In the genomic region with DNA sequence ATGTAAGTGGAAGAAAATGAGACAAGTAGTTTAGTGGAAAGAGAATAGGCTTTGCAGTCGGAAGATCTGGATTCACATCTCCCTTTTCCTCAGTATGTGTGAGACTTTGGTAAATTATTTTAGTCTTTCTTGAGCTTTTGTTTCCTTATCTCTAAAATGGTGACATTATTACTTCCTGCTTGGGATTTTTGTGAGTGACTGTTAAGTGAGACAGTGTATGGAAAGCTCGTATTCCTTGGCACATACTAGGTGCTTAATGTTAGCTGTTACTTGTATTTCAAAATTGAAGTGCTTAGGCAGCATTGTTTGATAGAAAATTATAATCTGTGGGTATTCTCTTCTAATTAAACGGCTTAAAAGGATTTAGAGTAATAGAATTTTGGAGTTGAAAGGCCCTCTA, we compare ENCODE assay signal across 3 cellular contexts.
TF ChIP-seq lines count a peak whose summit lies in the region.

No MANE protein-coding gene starts in this region.

TF ChIP-seq in A549, 52 proteins besides CTCF, POLR2A, EP300 and RAD21:
- TF ChIP-seq MAFK (IDR thresholded peaks at IDR 0.05; ENCODE audit: partially characterized antibody) (peak; percentile 64), CBX2 (IDR thresholded peaks at IDR 0.05; ENCODE audit: borderline replicate concordance, low read depth) (no peak)

TF ChIP-seq in HEK293, 187 proteins besides CTCF, POLR2A, EP300 and RAD21:
- TF ChIP-seq ZNF664 (tag by site-specific recombination; IDR thresholded peaks at IDR 0.05) (peak; percentile 66), ZNF670 (tag by site-specific recombination; IDR thresholded peaks at IDR 0.05; ENCODE audit: low read depth) (no peak), ZNF776 (tag by site-specific recombination; IDR thresholded peaks at IDR 0.05; ENCODE audit: borderline replicate concordance) (no peak), ZFP69B (tag by site-specific recombination; IDR thresholded peaks at IDR 0.05) (no peak), SETDB1 (IDR thresholded peaks at IDR 0.05; ENCODE audit: insufficient read length, low read length) (no peak)

TF ChIP-seq in GM12878, 131 proteins besides CTCF, POLR2A, EP300 and RAD21:
- no peak for TF ChIP-seq JUND (IDR thresholded peaks at IDR 0.05; ENCODE audit: low read depth, low read length)
- TF ChIP-seq TCF12 (IDR thresholded peaks at IDR 0.05; ENCODE audit: low read depth, low read length) = no peak
- no peak for TF ChIP-seq SPI1 (IDR thresholded peaks at IDR 0.05; ENCODE audit: borderline replicate concordance, insufficient read depth, low read depth, low read length)
- TF ChIP-seq, protein P1, sequence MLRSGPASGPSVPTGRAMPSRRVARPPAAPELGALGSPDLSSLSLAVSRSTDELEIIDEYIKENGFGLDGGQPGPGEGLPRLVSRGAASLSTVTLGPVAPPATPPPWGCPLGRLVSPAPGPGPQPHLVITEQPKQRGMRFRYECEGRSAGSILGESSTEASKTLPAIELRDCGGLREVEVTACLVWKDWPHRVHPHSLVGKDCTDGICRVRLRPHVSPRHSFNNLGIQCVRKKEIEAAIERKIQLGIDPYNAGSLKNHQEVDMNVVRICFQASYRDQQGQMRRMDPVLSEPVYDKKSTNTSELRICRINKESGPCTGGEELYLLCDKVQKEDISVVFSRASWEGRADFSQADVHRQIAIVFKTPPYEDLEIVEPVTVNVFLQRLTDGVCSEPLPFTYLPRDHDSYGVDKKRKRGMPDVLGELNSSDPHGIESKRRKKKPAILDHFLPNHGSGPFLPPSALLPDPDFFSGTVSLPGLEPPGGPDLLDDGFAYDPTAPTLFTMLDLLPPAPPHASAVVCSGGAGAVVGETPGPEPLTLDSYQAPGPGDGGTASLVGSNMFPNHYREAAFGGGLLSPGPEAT (IDR thresholded peaks at IDR 0.05; ENCODE audit: low read depth) = no peak
- TF ChIP-seq YBX1 (IDR thresholded peaks at IDR 0.05) = no peak
- TF ChIP-seq POLR2AphosphoS2 (IDR thresholded peaks at IDR 0.05; ENCODE audit: low read depth, low read length) = no peak
- TF ChIP-seq, protein P2, sequence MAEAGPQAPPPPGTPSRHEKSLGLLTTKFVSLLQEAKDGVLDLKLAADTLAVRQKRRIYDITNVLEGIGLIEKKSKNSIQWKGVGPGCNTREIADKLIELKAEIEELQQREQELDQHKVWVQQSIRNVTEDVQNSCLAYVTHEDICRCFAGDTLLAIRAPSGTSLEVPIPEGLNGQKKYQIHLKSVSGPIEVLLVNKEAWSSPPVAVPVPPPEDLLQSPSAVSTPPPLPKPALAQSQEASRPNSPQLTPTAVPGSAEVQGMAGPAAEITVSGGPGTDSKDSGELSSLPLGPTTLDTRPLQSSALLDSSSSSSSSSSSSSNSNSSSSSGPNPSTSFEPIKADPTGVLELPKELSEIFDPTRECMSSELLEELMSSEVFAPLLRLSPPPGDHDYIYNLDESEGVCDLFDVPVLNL (IDR thresholded peaks at IDR 0.05; ENCODE audit: low read depth, low read length) = no peak
- TF ChIP-seq MTA2 (IDR thresholded peaks at IDR 0.05; ENCODE audit: low read depth) = no peak
- no peak for TF ChIP-seq POLR2AphosphoS5 (IDR thresholded peaks at IDR 0.05; ENCODE audit: low read length)
- TF ChIP-seq IKZF2 (IDR thresholded peaks at IDR 0.05) = no peak
- TF ChIP-seq, protein P3, sequence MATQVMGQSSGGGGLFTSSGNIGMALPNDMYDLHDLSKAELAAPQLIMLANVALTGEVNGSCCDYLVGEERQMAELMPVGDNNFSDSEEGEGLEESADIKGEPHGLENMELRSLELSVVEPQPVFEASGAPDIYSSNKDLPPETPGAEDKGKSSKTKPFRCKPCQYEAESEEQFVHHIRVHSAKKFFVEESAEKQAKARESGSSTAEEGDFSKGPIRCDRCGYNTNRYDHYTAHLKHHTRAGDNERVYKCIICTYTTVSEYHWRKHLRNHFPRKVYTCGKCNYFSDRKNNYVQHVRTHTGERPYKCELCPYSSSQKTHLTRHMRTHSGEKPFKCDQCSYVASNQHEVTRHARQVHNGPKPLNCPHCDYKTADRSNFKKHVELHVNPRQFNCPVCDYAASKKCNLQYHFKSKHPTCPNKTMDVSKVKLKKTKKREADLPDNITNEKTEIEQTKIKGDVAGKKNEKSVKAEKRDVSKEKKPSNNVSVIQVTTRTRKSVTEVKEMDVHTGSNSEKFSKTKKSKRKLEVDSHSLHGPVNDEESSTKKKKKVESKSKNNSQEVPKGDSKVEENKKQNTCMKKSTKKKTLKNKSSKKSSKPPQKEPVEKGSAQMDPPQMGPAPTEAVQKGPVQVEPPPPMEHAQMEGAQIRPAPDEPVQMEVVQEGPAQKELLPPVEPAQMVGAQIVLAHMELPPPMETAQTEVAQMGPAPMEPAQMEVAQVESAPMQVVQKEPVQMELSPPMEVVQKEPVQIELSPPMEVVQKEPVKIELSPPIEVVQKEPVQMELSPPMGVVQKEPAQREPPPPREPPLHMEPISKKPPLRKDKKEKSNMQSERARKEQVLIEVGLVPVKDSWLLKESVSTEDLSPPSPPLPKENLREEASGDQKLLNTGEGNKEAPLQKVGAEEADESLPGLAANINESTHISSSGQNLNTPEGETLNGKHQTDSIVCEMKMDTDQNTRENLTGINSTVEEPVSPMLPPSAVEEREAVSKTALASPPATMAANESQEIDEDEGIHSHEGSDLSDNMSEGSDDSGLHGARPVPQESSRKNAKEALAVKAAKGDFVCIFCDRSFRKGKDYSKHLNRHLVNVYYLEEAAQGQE (IDR thresholded peaks at IDR 0.05; ENCODE audit: low read depth, low read length) = no peak
- no peak for TF ChIP-seq ZBED1 (IDR thresholded peaks at IDR 0.05; ENCODE audit: borderline replicate concordance)
- no peak for TF ChIP-seq NR2C2 (IDR thresholded peaks at IDR 0.05; ENCODE audit: borderline replicate concordance, control insufficient read depth, insufficient read length, low read depth)
- no peak for TF ChIP-seq MEF2B (IDR thresholded peaks at IDR 0.05; ENCODE audit: partially characterized antibody, poor library complexity, severe bottlenecking)
